In the genomic region with DNA sequence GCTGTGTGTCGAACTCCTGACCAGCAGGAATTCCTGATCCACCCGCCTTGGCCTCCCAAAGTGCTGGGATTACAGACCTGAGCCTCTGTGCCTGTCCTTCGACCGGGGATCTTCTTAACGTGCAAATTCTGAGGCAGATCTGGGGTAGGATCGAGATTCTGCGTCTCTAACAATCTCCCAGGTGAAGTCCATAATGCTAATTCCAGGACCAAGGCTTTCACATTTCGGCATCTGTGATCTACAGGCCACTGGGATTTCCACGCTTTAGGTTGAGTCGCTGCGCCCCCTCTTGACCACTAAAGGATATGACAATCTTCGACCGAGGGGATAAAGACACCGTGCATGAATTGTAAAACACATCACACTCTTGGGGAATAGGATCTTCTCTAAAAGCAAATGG, we compare ENCODE assay signal across 8 cellular contexts. TPM values are rescaled to one million over a fixed set of nuclear protein-coding genes. Genes with fewer than 3 reads are reported as not detected.
DNase-seq lines count a peak whose midpoint lies in the region; ATAC-seq, FAIRE-seq and TF ChIP-seq lines count a peak whose summit lies in the region.

No MANE protein-coding gene starts in this region.

- CTCF ChIA-PET in activated CD8-positive, alpha-beta T cell treated with anti-CD3 and anti-CD28 coated beads for 36 hours (lab: Charles Lee): interaction anchor here (0.6 to 16.2 kb wide), 26 partner anchors 8 to 443 kb away, joined by 3 to 268 read pairs (median 5); partner anchors contain the start of genes BATF and NEK9

- peaks cover 1% of the 10 kb centered on the region for H3K27me3 Mint-ChIP-seq in activated CD8-positive, alpha-beta T cell treated with anti-CD3 and anti-CD28 coated beads for 36 hours

- TF ChIP-seq CTCF in D721Med (IDR thresholded peaks at IDR 0.05; ENCODE audit: insufficient read depth, missing control alignments) (peak; percentile 86), epithelial cell of esophagus (IDR thresholded peaks at IDR 0.05; ENCODE audit: insufficient read depth, low read depth, low read length, missing control alignments) (peak; percentile 87), mucosa of descending colon (IDR thresholded peaks at IDR 0.05) (peak; percentile 62), thyroid gland (IDR thresholded peaks at IDR 0.05) (peak; percentile 74 to 93 (median 88))
- peak; percentile 92 for TF ChIP-seq CTCF in activated CD8-positive, alpha-beta T cell treated with anti-CD3 and anti-CD28 coated beads for 36 hours (IDR thresholded peaks at IDR 0.05)

- H3K27ac ChIP-seq in thyroid gland: no peak overlapping the region

- DNase-seq in D721Med (ENCODE audit: insufficient read length, low spot score) (peak; percentile 64), NOMO-1 treated with DMSO at 0.1 percent for 48 hours (lab: John Stamatoyannopoulos, UW; ENCODE audit: unreplicated experiment) (peak; percentile 89), epithelial cell of esophagus (ENCODE audit: low read depth) (peak; percentile 76), mucosa of descending colon (peak in 1 of 3 donors; percentile 72), thyroid gland (peak; percentile 69)
- peak; percentile 48 for DNase-seq in Jurkat, Clone E6-1 (ENCODE audit: low read depth, low spot score)
- peak; percentile 73 for DNase-seq in activated CD8-positive, alpha-beta T cell treated with anti-CD3 and anti-CD28 coated beads for 36 hours

- H3K9me3 ChIP-seq in mucosa of descending colon (no peaks in the 10 kb centered on the region), thyroid gland (no peaks in the 10 kb centered on the region)

- H3K4me1 Mint-ChIP-seq in activated CD8-positive, alpha-beta T cell treated with anti-CD3 and anti-CD28 coated beads for 36 hours (ENCODE audit: low read depth): peaks cover 28% of the 10 kb centered on the region

- no peak for TF ChIP-seq POLR2A in thyroid gland (IDR thresholded peaks at IDR 0.05)

- H3K9me3 Mint-ChIP-seq in activated CD8-positive, alpha-beta T cell treated with anti-CD3 and anti-CD28 coated beads for 36 hours: peaks cover 2% of the 10 kb centered on the region

- no peaks in the 10 kb centered on the region for H3K27me3 ChIP-seq in thyroid gland

- no peak overlapping the region for H3K4me3 Mint-ChIP-seq in activated CD8-positive, alpha-beta T cell treated with anti-CD3 and anti-CD28 coated beads for 36 hours

- peak; percentile 67 for ATAC-seq in activated CD8-positive, alpha-beta T cell treated with anti-CD3 and anti-CD28 coated beads for 36 hours
- ATAC-seq in mucosa of descending colon: peak; percentile 79
- no peak for ATAC-seq in HG02970 (IDR thresholded peaks at IDR 0.05; ENCODE audit: low FRiP score, unreplicated experiment)

- peak overlapping the region; percentile 28 for H3K27ac Mint-ChIP-seq in activated CD8-positive, alpha-beta T cell treated with anti-CD3 and anti-CD28 coated beads for 36 hours

- no peaks in the 10 kb centered on the region for H3K36me3 Mint-ChIP-seq in activated CD8-positive, alpha-beta T cell treated with anti-CD3 and anti-CD28 coated beads for 36 hours (ENCODE audit: low read depth)

- WGBS in thyroid gland, 2 donors: 16 to 19% methylated on average over 14 of the region's 14 CpGs

- H3K4me3 ChIP-seq in Jurkat, Clone E6-1 (ENCODE audit: low read length): no peak overlapping the region
- no peak overlapping the region for H3K4me3 ChIP-seq in epithelial cell of esophagus (ENCODE audit: low read length)
- no peak overlapping the region for H3K4me3 ChIP-seq in mucosa of descending colon
- H3K4me3 ChIP-seq in thyroid gland (replicated peaks in 1 of 3): no peak overlapping the region

- no peak for FAIRE-seq in D721Med (lab: Jason Lieb, UNC)

- H3K4me1 ChIP-seq in mucosa of descending colon (ENCODE audit: low read depth): peaks cover 5% of the 10 kb centered on the region
- peaks cover 0 to 8% of the 10 kb centered on the region in 2 donors for H3K4me1 ChIP-seq in thyroid gland

- no peaks in the 10 kb centered on the region for H3K36me3 ChIP-seq in mucosa of descending colon (ENCODE audit: low read depth)
- no peaks in the 10 kb centered on the region for H3K36me3 ChIP-seq in thyroid gland

- POLR2A ChIA-PET in activated CD8-positive, alpha-beta T cell treated with anti-CD3 and anti-CD28 coated beads for 36 hours (lab: Charles Lee): interaction anchor here (0.6 kb wide), 1 partner anchor 169 kb away, joined by 3 read pairs; no protein-coding TSS in a partner anchor

- intact Hi-C loops in activated CD8-positive, alpha-beta T cell treated with anti-CD3 and anti-CD28 coated beads for 36 hours (cut with micrococcal nuclease): loop anchor here (5.0 to 10.0 kb wide), 2 partner anchors 261 to 356 kb away; no protein-coding TSS in a partner anchor
- intact Hi-C loops in mucosa of descending colon (cut with DNase I, micrococcal nuclease) (loop anchor here (2.0 to 5.0 kb wide), 2 partner anchors 166 to 171 kb away; no protein-coding TSS in a partner anchor), thyroid gland (cut with DNase I) (loop anchor here (5.0 kb wide), 1 partner anchor 171 kb away; no protein-coding TSS in a partner anchor)

RNA-seq across cellular contexts. Expression of gene FOS, which starts 24.8 kb away (rescaled TPM):
- polyA plus RNA-seq in Jurkat, Clone E6-1 (2012; ENCODE audit: insufficient read depth, insufficient read length): 1.4 TPM
- total RNA-seq in activated CD8-positive, alpha-beta T cell treated with anti-CD3 and anti-CD28 coated beads for 36 hours: 10 to 100 TPM; 81.8 to 84.6 TPM
- total RNA-seq in mucosa of descending colon (100 to 1,000 TPM; 163 to 292 (median 243) TPM), thyroid gland (100 to 1,000 TPM in 2 of 4 donors, 10 to 100 TPM in 2; 32.1 to 239 (median 121) TPM)
